Comparison of ENCODE assay signal across 8 cellular contexts in the genomic region with DNA sequence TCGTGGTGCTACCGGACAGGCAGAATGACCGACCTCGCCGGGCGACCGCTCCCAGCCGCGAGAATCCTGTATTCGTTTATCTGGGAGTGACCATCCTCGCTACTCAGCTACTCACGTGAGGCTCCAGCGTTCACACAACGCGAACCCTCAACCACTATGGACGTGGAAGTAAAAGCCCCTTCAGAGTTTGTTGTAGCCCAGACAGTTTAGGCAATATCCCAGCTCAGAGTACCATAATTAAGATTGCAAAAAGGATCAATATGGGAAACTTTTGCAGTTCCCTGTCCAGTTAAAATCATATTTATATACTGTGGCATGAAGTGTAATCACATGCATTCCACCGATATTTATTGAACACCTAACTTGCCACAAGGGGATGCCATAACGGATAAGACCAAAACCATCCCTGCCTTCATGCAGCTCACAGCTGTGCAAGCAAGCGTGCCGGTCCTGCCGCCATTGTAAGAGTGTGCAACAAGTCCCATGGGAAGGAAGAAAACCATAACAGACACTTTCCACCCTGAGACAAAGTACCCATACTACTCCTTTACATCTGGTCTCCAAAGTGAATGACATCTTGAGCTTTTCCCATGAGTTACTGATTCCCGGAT. TPM values are rescaled to one million over a fixed set of nuclear protein-coding genes. Genes with fewer than 3 reads are reported as not detected.
DNase-seq lines count a peak whose midpoint lies in the region; ATAC-seq, FAIRE-seq and TF ChIP-seq lines count a peak whose summit lies in the region.

No MANE protein-coding gene starts in this region.

- TF ChIP-seq CTCF in kidney (IDR thresholded peaks at IDR 0.05; ENCODE audit: borderline replicate concordance, extremely low read depth, insufficient read depth): no peak
- TF ChIP-seq CTCF in suprapubic skin (IDR thresholded peaks at IDR 0.05): no peak

- FAIRE-seq in kidney (lab: Jason Lieb, UNC): no peak

- peak overlapping the region; percentile 95 for H3K4me3 Mint-ChIP-seq in stimulated activated naive CD8-positive, alpha-beta T cell treated with anti-CD3 and anti-CD28 coated beads, Interleukin-15, Interleukin-2, amounts not matched to agents 100 ng/mL and 50 ng/mL, for 24 hours
- peak overlapping the region; percentile 92 for H3K4me3 Mint-ChIP-seq in activated T-helper 2 cell treated with anti-CD3 and anti-CD28 coated beads, Interferon-gamma antibody, Interleukin-2, Interleukin-4, amounts not matched to agents 10 μg/mL and 5 μg/mL and 100 μg/mL, durations not matched to agents 14 hours and 24 hours and 36 hours (ENCODE audit: low read depth)

- WGBS in suprapubic skin: 13% methylated on average over 13 of the region's 22 CpGs

- intact Hi-C loops in activated T-helper 2 cell treated with anti-CD3 and anti-CD28 coated beads, Interferon-gamma antibody, Interleukin-2, Interleukin-4, amounts not matched to agents 10 μg/mL and 5 μg/mL and 100 μg/mL, durations not matched to agents 14 hours and 24 hours and 36 hours (cut with micrococcal nuclease): loop anchor here (2.0 to 5.0 kb wide), 8 partner anchors 59 to 596 kb away; a partner anchor contains a TSS
- intact Hi-C loops in kidney (cut with DNase I): no loop called here

- peaks cover 35% of the 10 kb centered on the region for H3K4me1 Mint-ChIP-seq in stimulated activated naive CD8-positive, alpha-beta T cell treated with anti-CD3 and anti-CD28 coated beads, Interleukin-15, Interleukin-2, amounts not matched to agents 100 ng/mL and 50 ng/mL, for 24 hours (ENCODE audit: low read depth)
- peaks cover 34% of the 10 kb centered on the region for H3K4me1 Mint-ChIP-seq in activated T-helper 2 cell treated with anti-CD3 and anti-CD28 coated beads, Interferon-gamma antibody, Interleukin-2, Interleukin-4, amounts not matched to agents 10 μg/mL and 5 μg/mL and 100 μg/mL, durations not matched to agents 14 hours and 24 hours and 36 hours (ENCODE audit: low read depth)

- no peak overlapping the region for H3K27ac ChIP-seq in kidney (ENCODE audit: low read depth in 2 of 2, low read length in 2 of 2)
- peak overlapping the region; percentile 26 for H3K27ac ChIP-seq in suprapubic skin

- H3K27me3 Mint-ChIP-seq in stimulated activated naive CD8-positive, alpha-beta T cell treated with anti-CD3 and anti-CD28 coated beads, Interleukin-15, Interleukin-2, amounts not matched to agents 100 ng/mL and 50 ng/mL, for 24 hours: no peaks in the 10 kb centered on the region
- peaks cover 6% of the 10 kb centered on the region for H3K27me3 Mint-ChIP-seq in activated T-helper 2 cell treated with anti-CD3 and anti-CD28 coated beads, Interferon-gamma antibody, Interleukin-2, Interleukin-4, amounts not matched to agents 10 μg/mL and 5 μg/mL and 100 μg/mL, durations not matched to agents 14 hours and 24 hours and 36 hours (ENCODE audit: low read depth)

- peak overlapping the region in 1 of 2 donors; percentile 53 for H3K9ac ChIP-seq in kidney (ENCODE audit: low read length in 2 of 2)

- peak overlapping the region; percentile 73 for H3K27ac Mint-ChIP-seq in stimulated activated naive CD8-positive, alpha-beta T cell treated with anti-CD3 and anti-CD28 coated beads, Interleukin-15, Interleukin-2, amounts not matched to agents 100 ng/mL and 50 ng/mL, for 24 hours
- H3K27ac Mint-ChIP-seq in activated T-helper 2 cell treated with anti-CD3 and anti-CD28 coated beads, Interferon-gamma antibody, Interleukin-2, Interleukin-4, amounts not matched to agents 10 μg/mL and 5 μg/mL and 100 μg/mL, durations not matched to agents 14 hours and 24 hours and 36 hours: no peak overlapping the region

- ATAC-seq in stimulated activated naive CD8-positive, alpha-beta T cell treated with anti-CD3 and anti-CD28 coated beads, Interleukin-15, Interleukin-2, amounts not matched to agents 100 U/mL and 50 U/mL, for 24 hours: no peak

- peaks cover 25% of the 10 kb centered on the region for H3K36me3 Mint-ChIP-seq in stimulated activated naive CD8-positive, alpha-beta T cell treated with anti-CD3 and anti-CD28 coated beads, Interleukin-15, Interleukin-2, amounts not matched to agents 100 ng/mL and 50 ng/mL, for 24 hours (ENCODE audit: low read depth)
- H3K36me3 Mint-ChIP-seq in activated T-helper 2 cell treated with anti-CD3 and anti-CD28 coated beads, Interferon-gamma antibody, Interleukin-2, Interleukin-4, amounts not matched to agents 10 μg/mL and 5 μg/mL and 100 μg/mL, durations not matched to agents 14 hours and 24 hours and 36 hours (ENCODE audit: low read depth): peaks cover 18% of the 10 kb centered on the region

- H3K4me3 ChIP-seq in kidney (ENCODE audit: low read length in 2 of 2) (peak overlapping the region; percentile 82 to 87), suprapubic skin (peak overlapping the region; percentile 94)

- no peaks in the 10 kb centered on the region for H3K9me3 Mint-ChIP-seq in stimulated activated naive CD8-positive, alpha-beta T cell treated with anti-CD3 and anti-CD28 coated beads, Interleukin-15, Interleukin-2, amounts not matched to agents 100 ng/mL and 50 ng/mL, for 24 hours
- no peaks in the 10 kb centered on the region for H3K9me3 Mint-ChIP-seq in activated T-helper 2 cell treated with anti-CD3 and anti-CD28 coated beads, Interferon-gamma antibody, Interleukin-2, Interleukin-4, amounts not matched to agents 10 μg/mL and 5 μg/mL and 100 μg/mL, durations not matched to agents 14 hours and 24 hours and 36 hours

- H3K27me3 ChIP-seq in suprapubic skin: no peaks in the 10 kb centered on the region

- H3K9me3 ChIP-seq in kidney (ENCODE audit: control insufficient read depth in 1 of 2, low read length in 2 of 2): no peaks in the 10 kb centered on the region
- H3K9me3 ChIP-seq in suprapubic skin: no peaks in the 10 kb centered on the region

- no peak for TF ChIP-seq POLR2A in suprapubic skin (IDR thresholded peaks at IDR 0.05)

- H3K36me3 ChIP-seq in kidney (ENCODE audit: control insufficient read depth in 1 of 2, insufficient read depth in 2 of 2, low read length in 2 of 2) (no peaks in the 10 kb centered on the region), suprapubic skin (no peaks in the 10 kb centered on the region)

- TF ChIP-seq EP300 in suprapubic skin (IDR thresholded peaks at IDR 0.05): no peak

- no peak for DNase-seq in stimulated activated naive CD8-positive, alpha-beta T cell treated with anti-CD3 and anti-CD28 coated beads, Interleukin-15, Interleukin-2, amounts not matched to agents 100 U/mL and 50 U/mL, for 24 hours
- DNase-seq in NCI-H2171 (lab: John Stamatoyannopoulos, UW) (peak; percentile 76), kidney (no peak), suprapubic skin (ENCODE audit: low spot score in 2 of 2) (no peak), pons (ENCODE audit: low spot score) (no peak)
- no peak for DNase-seq in activated T-helper 2 cell treated with anti-CD3 and anti-CD28 coated beads, Interferon-gamma antibody, Interleukin-2, Interleukin-4, amounts not matched to agents 10 μg/mL and 5 μg/mL and 100 μg/mL, durations not matched to agents 14 hours and 24 hours and 36 hours (ENCODE audit: low spot score)
- DNase-seq in activated CD4-positive, CD25-positive, alpha-beta regulatory T cell treated with anti-CD3 and anti-CD28 coated beads, Interleukin-2, amount 50 U/mL, for 72 hours: no peak

- peaks cover 0 to 5% of the 10 kb centered on the region in 2 donors for H3K4me1 ChIP-seq in kidney (ENCODE audit: control insufficient read depth in 1 of 2, insufficient read depth in 1 of 2, low read depth in 1 of 2, low read length in 2 of 2)
- peaks cover 38% of the 10 kb centered on the region for H3K4me1 ChIP-seq in suprapubic skin

RNA-seq across cellular contexts. Expression of a gene that starts 0.9 kb away (rescaled TPM):
- 113 and 115 TPM in 2 replicates for total RNA-seq in activated T-helper 2 cell treated with anti-CD3 and anti-CD28 coated beads, Interferon-gamma antibody, Interleukin-2, Interleukin-4, amounts not matched to agents 10 μg/mL and 5 μg/mL and 100 μg/mL, durations not matched to agents 14 hours and 24 hours and 36 hours
- 89.4 TPM for total RNA-seq in kidney
- 48.9 TPM for polyA plus RNA-seq in kidney (ENCODE audit: insufficient read depth, low read depth, low replicate concordance)
- 100 to 1,000 TPM in 1 of 4 donors, 10 to 100 TPM in 3; 79.0 to 112 (median 90.4) TPM for total RNA-seq in suprapubic skin
